In the genomic region with DNA sequence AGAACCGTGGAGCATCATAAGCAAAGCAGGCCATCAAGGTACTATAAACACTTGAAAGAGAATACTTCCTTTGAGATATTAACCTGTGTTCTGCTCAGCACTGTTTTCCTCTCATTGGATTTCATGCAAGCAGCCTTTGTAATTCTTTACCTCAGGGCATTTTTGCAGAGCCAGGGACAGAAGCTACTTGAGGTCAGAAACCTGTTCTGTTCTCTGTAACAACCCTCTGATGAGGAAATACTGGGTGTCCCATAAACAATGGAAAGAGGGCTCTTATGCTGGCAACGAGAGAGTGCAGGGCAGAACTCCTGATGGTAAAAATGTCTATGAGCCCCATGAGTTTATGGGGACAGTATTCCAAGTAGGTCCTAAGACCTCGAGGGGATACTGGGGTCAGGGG, we compare ENCODE assay signal across 19 cellular contexts.
"Had no signal": no experiment of that assay in that cellular context is flagged by ENCODE, and none has a peak within 500 bp of the region (broad histone marks: within the 10 kb centered on the region; RNA-seq: fewer than 3 reads in every experiment).

No MANE protein-coding gene starts in this region.

- H3K4me3 ChIP-seq: coronary artery, mucosa of descending colon, neural progenitor cell, psoas muscle, right lobe of liver, smooth muscle cell, upper lobe of right lung had no signal

- H3K9me3 ChIP-seq: mucosa of descending colon, psoas muscle, right lobe of liver, upper lobe of right lung had no signal

- DNase-seq: activated CD4-positive, alpha-beta T cell treated with anti-CD3 and anti-CD28 coated beads, Interleukin-2, amount 50 U/mL, for 1 hour; activated CD8-positive, alpha-beta memory T cell treated with anti-CD3 and anti-CD28 coated beads for 24 hours; activated CD8-positive, alpha-beta memory T cell treated with anti-CD3 and anti-CD28 coated beads, Interleukin-2, amount 50 U/mL, for 48 hours; activated effector memory CD4-positive, alpha-beta T cell treated with Interleukin-2 at 50 U/mL for 16 hours; activated naive CD4-positive, alpha-beta T cell treated with anti-CD3 and anti-CD28 coated beads, Interleukin-2, amount 50 U/mL, for 16 hours; activated T-cell treated with anti-CD3 and anti-CD28 coated beads, Interleukin-2, amount 50 U/mL, for 48 hours; aorta; brain microvascular endothelial cell; mesenchymal stem cell; mucosa of descending colon; naive B cell; psoas muscle; right lobe of liver; stimulated activated CD4-positive, alpha-beta T cell treated with anti-CD3 and anti-CD28 coated beads, Interleukin-4, amount 100 ng/mL, for 1 hour; upper lobe of right lung had no signal

- H3K36me3 Mint-ChIP-seq: naive B cell, neural progenitor cell had no signal

- H3K4me1 Mint-ChIP-seq: naive B cell, neural progenitor cell had no signal

- H3K27ac Mint-ChIP-seq: neural progenitor cell; T-helper 1 cell treated with Interleukin-12 subunit alpha and Interleukin-12 subunit beta and Interleukin-4 antibody, amounts not matched to agents 30 μg/mL and 1 μg/mL, for 36 hours had no signal

- H3K9me3 Mint-ChIP-seq: T-helper 1 cell treated with Interleukin-12 subunit alpha and Interleukin-12 subunit beta and Interleukin-4 antibody, amounts not matched to agents 30 μg/mL and 1 μg/mL, for 36 hours had no signal

- H3K4me3 Mint-ChIP-seq: naive B cell; neural progenitor cell; T-helper 1 cell treated with Interleukin-12 subunit alpha and Interleukin-12 subunit beta and Interleukin-4 antibody, amounts not matched to agents 30 μg/mL and 1 μg/mL, for 36 hours had no signal

- H3K27ac ChIP-seq: brain microvascular endothelial cell, coronary artery, neural progenitor cell, psoas muscle, right lobe of liver, upper lobe of right lung had no signal

- H3K36me3 ChIP-seq: brain microvascular endothelial cell, neural progenitor cell, right lobe of liver, upper lobe of right lung had no signal

- H3K27me3 ChIP-seq: brain microvascular endothelial cell, neural progenitor cell, right lobe of liver, upper lobe of right lung had no signal

- H3K27me3 Mint-ChIP-seq: naive B cell had no signal

- H3K4me1 ChIP-seq: psoas muscle, right lobe of liver, upper lobe of right lung had no signal
